In genomic region chr6:143575440-143575839, GRCh38 we compare ENCODE assay signal across 8 cellular contexts.
A peak's percentile ranks its signal among the peaks of the same experiment; 100 is the strongest.
DNase-seq lines count a peak whose midpoint lies in the region; ATAC-seq and TF ChIP-seq lines count a peak whose summit lies in the region.

No MANE protein-coding gene starts in this region.

- H3K9ac ChIP-seq in NT2/D1 (ENCODE audit: insufficient read length, low read depth), result no peak overlapping the region

- H3K4me3 ChIP-seq in NT2/D1 (ENCODE audit: insufficient read length, low read depth), result no peak overlapping the region

- TF ChIP-seq CTCF in omental fat pad (IDR thresholded peaks at IDR 0.05), result peak in 1 of 3 donors; percentile 47

- DNase-seq in ELF-1 (ENCODE audit: low read depth, low spot score), result peak; percentile 53
- DNase-seq in HuH-7 (ENCODE audit: low spot score), result peak; percentile 90
- DNase-seq in NT2/D1 (ENCODE audit: low read depth, low spot score), result peak; percentile 60
- peak; percentile 24 for DNase-seq in activated T-helper 1 cell treated with Interleukin-2 at 50 U/mL for 16 hours (ENCODE audit: low read depth)
- DNase-seq in foreskin melanocyte, result peak; percentile 56
- no peak for DNase-seq in omental fat pad (ENCODE audit: low spot score)

- H3K27me3 ChIP-seq in NT2/D1 (ENCODE audit: insufficient read depth, insufficient read length), result no peaks in the 10 kb centered on the region

- no peaks in the 10 kb centered on the region for H3K36me3 ChIP-seq in NT2/D1 (ENCODE audit: insufficient read depth, insufficient read length, low read length)

- peak; percentile 95 for ATAC-seq in GM21515 (IDR thresholded peaks at IDR 0.05; ENCODE audit: unreplicated experiment)
- ATAC-seq in omental fat pad (ENCODE audit: low FRiP score), result peak; percentile 76
- ATAC-seq in HG02970 (IDR thresholded peaks at IDR 0.05; ENCODE audit: low FRiP score, unreplicated experiment), result no peak

- H3K4me1 ChIP-seq in NT2/D1 (ENCODE audit: insufficient read depth, insufficient read length), result no peaks in the 10 kb centered on the region

- H3K9me3 ChIP-seq in NT2/D1 (ENCODE audit: insufficient read depth, low read length), result no peaks in the 10 kb centered on the region; the same call in 1 of the 2 replicates
